Comparison of ENCODE assay signal across 9 cellular contexts in the genomic region with DNA sequence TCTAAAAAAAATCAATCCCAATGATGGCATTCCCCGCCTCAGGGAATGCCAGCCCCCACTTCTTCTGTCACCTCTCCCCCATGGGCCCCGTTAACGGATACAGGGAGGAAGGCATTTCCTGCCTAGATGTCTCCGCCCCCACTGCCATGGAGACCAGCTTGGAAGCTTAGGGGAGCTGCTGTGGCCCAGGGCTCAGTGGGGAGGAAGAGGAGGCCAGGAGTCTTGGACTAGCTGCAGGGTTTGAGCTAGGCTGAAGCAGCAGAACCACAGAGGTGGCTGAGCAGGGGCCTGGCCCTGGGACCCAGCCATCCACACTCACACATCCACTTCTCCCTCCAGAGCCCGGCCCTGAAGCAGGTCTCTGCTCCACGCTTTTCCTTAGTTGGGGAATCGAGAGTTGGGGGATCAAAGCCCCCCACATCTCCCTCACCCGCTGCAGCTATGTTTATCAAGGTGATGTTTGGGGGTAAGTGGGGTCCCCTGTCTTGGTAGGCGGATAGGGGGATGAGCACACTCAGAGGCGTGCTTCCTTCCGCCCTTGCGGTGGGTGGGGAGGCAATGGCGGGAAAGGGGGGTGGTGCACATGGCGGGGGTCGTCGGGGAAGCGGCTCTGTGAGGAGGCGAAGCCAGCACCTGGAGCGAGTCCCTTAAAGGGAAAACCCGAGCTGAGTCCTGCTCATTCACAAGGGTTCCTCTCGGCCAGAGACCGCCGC. TPM values are rescaled to one million over a fixed set of nuclear protein-coding genes. Genes with fewer than 3 reads are reported as not detected.
DNase-seq lines count a peak whose midpoint lies in the region; ATAC-seq, FAIRE-seq and TF ChIP-seq lines count a peak whose summit lies in the region.
"Had no signal": no experiment of that assay in that cellular context is flagged by ENCODE, and none has a peak within 500 bp of the region (broad histone marks: within the 10 kb centered on the region; RNA-seq: fewer than 3 reads in every experiment).

A gene with protein sequence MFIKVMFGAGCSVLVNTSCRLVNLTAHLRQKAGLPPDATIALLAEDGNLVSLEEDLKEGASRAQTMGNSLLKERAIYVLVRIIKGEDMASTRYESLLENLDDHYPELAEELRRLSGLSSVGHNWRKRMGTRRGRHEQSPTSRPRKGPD (plus strand): TSS at position 125 of the 713 bp plus-strand sequence. CDS start 317 bp downstream, at position 442.

- peaks cover 22% of the 10 kb centered on the region for H3K4me1 Mint-ChIP-seq in endothelial cell (ENCODE audit: unreplicated experiment)

- H3K27ac Mint-ChIP-seq in endothelial cell (ENCODE audit: unreplicated experiment), result peak within 1 kb of the TSS; percentile 89

- peak within 1 kb of the TSS; percentile 59 for H3K4me3 Mint-ChIP-seq in endothelial cell (ENCODE audit: unreplicated experiment)

- H3K4me1 ChIP-seq in Peyer's patch, result peaks cover 0 to 41% (median 17%) of the 10 kb centered on the region in 4 donors

- H3K4me3 ChIP-seq in Peyer's patch (peak within 1 kb of the TSS in 3 of 4 donors; percentile 26 to 32 (median 32)), skeletal muscle cell (ENCODE audit: low read depth, low read length) (peak within 1 kb of the TSS; percentile 20)
- H3K4me3 ChIP-seq: SJCRH30 had no signal

- H3K27me3 ChIP-seq in Peyer's patch, result no peaks in the 10 kb centered on the region
- H3K27me3 ChIP-seq: dorsolateral prefrontal cortex, SJCRH30 had no signal

- TF ChIP-seq CTCF in Peyer's patch (IDR thresholded peaks at IDR 0.05), result no peak
- no peak for TF ChIP-seq CTCF in endothelial cell (IDR thresholded peaks at IDR 0.05; ENCODE audit: unreplicated experiment)

- TF ChIP-seq POLR2A in GM12892 (IDR thresholded peaks at IDR 0.05; ENCODE audit: low read depth, low read length) (no peak), Peyer's patch (IDR thresholded peaks at IDR 0.05) (no peak)

- H3K27ac ChIP-seq in Peyer's patch, result peak within 1 kb of the TSS in 1 of 4 donors; percentile 59
- H3K27ac ChIP-seq: SJCRH30 had no signal

- no peak for ATAC-seq in GM19023 (IDR thresholded peaks at IDR 0.05; ENCODE audit: unreplicated experiment)

- H3K36me3 Mint-ChIP-seq in endothelial cell (ENCODE audit: low read depth, unreplicated experiment), result no peaks in the 10 kb centered on the region

- no peaks in the 10 kb centered on the region for H3K9me3 ChIP-seq in Peyer's patch
- H3K9me3 ChIP-seq: SJCRH30 had no signal

- DNase-seq in GM12892 (ENCODE audit: insufficient read length), result no peak
- DNase-seq in Peyer's patch, result peak in 1 of 3 donors; percentile 40
- peak; percentile 57 for DNase-seq in endothelial cell (ENCODE audit: low spot score)
- no peak for DNase-seq in skeletal muscle cell (ENCODE audit: low read depth)
- no peak for DNase-seq in NCI-H1694 (lab: John Stamatoyannopoulos, UW)
- no peak for DNase-seq in NK-92 (lab: John Stamatoyannopoulos, UW; ENCODE audit: unreplicated experiment)

- FAIRE-seq in GM12892 (lab: Jason Lieb, UNC), result peak; percentile 5

- H3K36me3 ChIP-seq in Peyer's patch, result peaks cover 0 to 13% (median 0%) of the 10 kb centered on the region in 3 donors
- H3K36me3 ChIP-seq: SJCRH30 had no signal

- H3K9me3 Mint-ChIP-seq in endothelial cell (ENCODE audit: unreplicated experiment), result no peaks in the 10 kb centered on the region

- peaks cover 3% of the 10 kb centered on the region for H3K27me3 Mint-ChIP-seq in endothelial cell (ENCODE audit: unreplicated experiment)

RNA-seq across cellular contexts. Expression of the gene that starts here (rescaled TPM):
- polyA plus RNA-seq in GM12892 (2012; ENCODE audit: missing spikeins), result 2.3 TPM
- total RNA-seq in Peyer's patch, result not detected
- total RNA-seq in endothelial cell (ENCODE audit: unreplicated experiment), result 2.0 TPM
- total RNA-seq: SJCRH30 had no signal
